Comparison of ENCODE assay signal across 16 cellular contexts in genomic region chr9:18036364-18036896, GRCh38.
A peak's percentile ranks its signal among the peaks of the same experiment; 100 is the strongest.
DNase-seq lines count a peak whose midpoint lies in the region; ATAC-seq and TF ChIP-seq lines count a peak whose summit lies in the region.
"Had no signal": no experiment of that assay in that cellular context is flagged by ENCODE, and none has a peak within 500 bp of the region (broad histone marks: within the 10 kb centered on the region; RNA-seq: fewer than 3 reads in every experiment).

No MANE protein-coding gene starts in this region.

- H3K27me3 ChIP-seq in tibial artery: no peaks in the 10 kb centered on the region

- H3K4me3 ChIP-seq in tibial artery: no peak overlapping the region
- H3K4me3 ChIP-seq: A549 had no signal

- CTCF ChIA-PET in HEK293T (lab: Yijun Ruan, JAX): no interaction called here

- DNase-seq in NCI-H82 (lab: John Stamatoyannopoulos, UW) (peak; percentile 79), astrocyte of the hippocampus (ENCODE audit: low read depth, low spot score) (peak; percentile 25), left colon (no peak), tibial artery (no peak), MV-4-11 (lab: John Stamatoyannopoulos, UW) (no peak), GM19238 (ENCODE audit: insufficient read length, low spot score) (no peak), NCI-H226 (no peak), HEK293T (ENCODE audit: extremely low spot score) (no peak)
- DNase-seq: CD8-positive, alpha-beta T cell; COR-L47; DND-41; GDM1; IMR-90; KBM-7 had no signal

- H3K9me3 ChIP-seq in tibial artery: peaks cover 0 to 1% (median 0%) of the 10 kb centered on the region in 3 donors
- H3K9me3 ChIP-seq: A549 had no signal

- no peak for TF ChIP-seq CTCF in tibial artery (IDR thresholded peaks at IDR 0.05)

- H3K27ac ChIP-seq in tibial artery: peak overlapping the region; percentile 23 to 51
- H3K27ac ChIP-seq: A549, HL-60 had no signal

- POLR2A ChIA-PET in HEK293T (lab: Yijun Ruan, JAX): no interaction called here

- intact Hi-C loops in left colon (cut with DNase I, micrococcal nuclease) (no loop called here), tibial artery (cut with DNase I; ENCODE audit: low total_unique reads) (no loop called here)

- no peaks in the 10 kb centered on the region for H3K36me3 ChIP-seq in tibial artery

- peaks cover 0 to 56% (median 4%) of the 10 kb centered on the region in 4 donors for H3K4me1 ChIP-seq in tibial artery
- H3K4me1 ChIP-seq: A549 had no signal

- ATAC-seq in left colon: peak; percentile 46
- ATAC-seq: A549; CD8-positive, alpha-beta T cell had no signal

TF ChIP-seq in HEK293T, 16 proteins besides CTCF, POLR2A, EP300 and RAD21:
- TF ChIP-seq FOXA1 (IDR thresholded peaks at IDR 0.05): no peak
- no peak for TF ChIP-seq NFRKB (IDR thresholded peaks at IDR 0.05)
- no peak for TF ChIP-seq PKNOX1 (IDR thresholded peaks at IDR 0.05)
- no peak for TF ChIP-seq CTBP1 (IDR thresholded peaks at IDR 0.05; ENCODE audit: borderline replicate concordance)
- TF ChIP-seq L3MBTL2 (conservative IDR thresholded peaks at IDR 0.05): no peak
- no peak for TF ChIP-seq ELF4 (IDR thresholded peaks at IDR 0.05)
- no peak for TF ChIP-seq BHLHE40 (IDR thresholded peaks at IDR 0.05; ENCODE audit: borderline replicate concordance)
- no peak for TF ChIP-seq FOXM1 (IDR thresholded peaks at IDR 0.05; ENCODE audit: borderline replicate concordance)
- TF ChIP-seq HDGF (IDR thresholded peaks at IDR 0.05; ENCODE audit: borderline replicate concordance): no peak

Comparison
In these comparisons a context has a peak if more than half of its experiments do, and no peak if none do; other contexts are left out.
1. DNase-seq: peak in NCI-H82 (single experiment) and astrocyte of the hippocampus (single experiment); none in left colon (0 of 2), tibial artery (0 of 2), MV-4-11 (single experiment), GM19238 (single experiment), NCI-H226 (single experiment) and HEK293T (single experiment).